Comparison of ENCODE assay signal across 12 cellular contexts in the genomic region with DNA sequence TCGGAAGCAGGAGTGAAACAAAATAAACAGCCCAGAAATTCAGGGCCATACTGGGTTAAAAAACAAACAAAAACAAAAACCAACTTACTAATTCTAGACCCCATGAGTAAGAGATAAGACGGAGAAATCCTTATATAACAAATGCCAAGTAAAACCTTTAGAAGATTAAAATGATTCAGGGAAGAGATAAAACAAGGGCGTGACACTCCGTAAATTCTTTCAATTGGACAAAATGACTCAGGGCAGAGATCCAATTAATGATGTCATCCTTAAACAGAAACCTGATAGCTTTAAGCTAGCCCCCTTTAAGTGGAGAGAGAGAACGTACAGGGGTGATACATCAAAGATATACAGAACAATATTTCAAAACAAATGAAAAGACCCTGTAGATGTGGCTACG.
A peak's percentile ranks its signal among the peaks of the same experiment; 100 is the strongest.
DNase-seq lines count a peak whose midpoint lies in the region; ATAC-seq, FAIRE-seq and TF ChIP-seq lines count a peak whose summit lies in the region.
"Had no signal": no experiment of that assay in that cellular context is flagged by ENCODE, and none has a peak within 500 bp of the region (broad histone marks: within the 10 kb centered on the region; RNA-seq: fewer than 3 reads in every experiment).

No MANE protein-coding gene starts in this region.

- no peaks in the 10 kb centered on the region for H3K27me3 ChIP-seq in mammary epithelial cell (ENCODE audit: insufficient read depth, low read length)

- no peaks in the 10 kb centered on the region for H3K27me3 Mint-ChIP-seq in MCF 10A (ENCODE audit: insufficient read depth, unreplicated experiment)
- H3K27me3 Mint-ChIP-seq: activated naive CD8-positive, alpha-beta T cell treated with anti-CD3 and anti-CD28 coated beads, Interleukin-2, amount 50 U/mL, for 24 hours had no signal

- no peaks in the 10 kb centered on the region for H3K79me2 ChIP-seq in mammary epithelial cell (ENCODE audit: insufficient read depth, low read length)

- H3K4me2 ChIP-seq in mammary epithelial cell (ENCODE audit: insufficient read depth, low read depth, low read length), result no peak overlapping the region

- H3K4me1 ChIP-seq in mammary epithelial cell (ENCODE audit: insufficient read depth, low read length), result peaks cover 10% of the 10 kb centered on the region

- no peak overlapping the region for H2AFZ ChIP-seq in mammary epithelial cell (ENCODE audit: low read depth, low read length)

- H3K4me1 Mint-ChIP-seq in MCF 10A (ENCODE audit: insufficient read depth, unreplicated experiment), result no peaks in the 10 kb centered on the region

- intact Hi-C loops in MCF 10A (cut with micrococcal nuclease) (no loop called here), mammary epithelial cell (cut with micrococcal nuclease) (no loop called here)

- in situ Hi-C loops in mammary epithelial cell (cut with MboI; ENCODE audit: low sequenced_read_pairs in 2 of 2), result no loop called here

- H3K4me3 Mint-ChIP-seq in MCF 10A (ENCODE audit: unreplicated experiment), result no peak overlapping the region
- H3K4me3 Mint-ChIP-seq: activated naive CD8-positive, alpha-beta T cell treated with anti-CD3 and anti-CD28 coated beads, Interleukin-2, amount 50 U/mL, for 24 hours; stimulated activated effector memory CD8-positive, alpha-beta T cell treated with anti-CD3 and anti-CD28 coated beads, Interleukin-12 subunit alpha, Interleukin-12 subunit beta, amount 100 ng/mL, for 72 hours had no signal

- WGBS in mammary epithelial cell (ENCODE audit: low coverage, missing lambda C conversion rate), result 91% methylated on average over 6 of the region's 6 CpGs

- TF ChIP-seq POLR2A in erythroblast (IDR thresholded peaks at IDR 0.05; ENCODE audit: low read length), result no peak

- H3K9ac ChIP-seq in mammary epithelial cell (ENCODE audit: insufficient read depth, low read length), result no peak overlapping the region

- POLR2A ChIA-PET in MCF 10A (lab: Yijun Ruan, JAX), result no interaction called here

- peaks cover 5% of the 10 kb centered on the region for H3K36me3 Mint-ChIP-seq in MCF 10A (ENCODE audit: insufficient read depth, unreplicated experiment)
- H3K36me3 Mint-ChIP-seq: stimulated activated effector memory CD8-positive, alpha-beta T cell treated with anti-CD3 and anti-CD28 coated beads, Interleukin-12 subunit alpha, Interleukin-12 subunit beta, amount 100 ng/mL, for 72 hours had no signal

- H4K20me1 ChIP-seq in mammary epithelial cell (ENCODE audit: insufficient read depth, low read length), result no peaks in the 10 kb centered on the region

- no peaks in the 10 kb centered on the region for H3K36me3 ChIP-seq in mammary epithelial cell (ENCODE audit: insufficient read depth, low read length)

- H3K9me3 Mint-ChIP-seq in MCF 10A (ENCODE audit: unreplicated experiment), result peaks cover 4% of the 10 kb centered on the region
- H3K9me3 Mint-ChIP-seq: stimulated activated effector memory CD8-positive, alpha-beta T cell treated with anti-CD3 and anti-CD28 coated beads, Interleukin-12 subunit alpha, Interleukin-12 subunit beta, amount 100 ng/mL, for 72 hours had no signal

- dilution Hi-C loops in mammary epithelial cell (cut with HindIII; ENCODE audit: low sequenced_read_pairs), result no loop called here

- no peak overlapping the region for H3K27ac Mint-ChIP-seq in MCF 10A (ENCODE audit: low read depth, unreplicated experiment)
- H3K27ac Mint-ChIP-seq: activated naive CD8-positive, alpha-beta T cell treated with anti-CD3 and anti-CD28 coated beads, Interleukin-2, amount 50 U/mL, for 24 hours; stimulated activated effector memory CD8-positive, alpha-beta T cell treated with anti-CD3 and anti-CD28 coated beads, Interleukin-12 subunit alpha, Interleukin-12 subunit beta, amount 100 ng/mL, for 72 hours had no signal

- no peaks in the 10 kb centered on the region for H3K9me3 ChIP-seq in mammary epithelial cell (replicated peaks; ENCODE audit: insufficient read depth, low read length)

- BruUV-seq in MCF 10A (replicated peaks; lab: Mats Ljungman, UMichigan) (no TSS peak), mammary epithelial cell (replicated peaks; lab: Mats Ljungman, UMichigan) (no TSS peak)

- TF ChIP-seq CTCF in MCF 10A (IDR thresholded peaks at IDR 0.05; ENCODE audit: unreplicated experiment), result no peak
- TF ChIP-seq CTCF in mammary epithelial cell (conservative IDR thresholded peaks at IDR 0.05 in 1 of 2, IDR thresholded peaks at IDR 0.05 in 1 of 2; ENCODE audit: extremely low read depth in 1 of 2, insufficient read depth in 1 of 2, low read depth in 1 of 2, low read length in 2 of 2), result no peak

- ATAC-seq in HG03135 (IDR thresholded peaks at IDR 0.05; ENCODE audit: unreplicated experiment), result no peak
- ATAC-seq: activated naive CD8-positive, alpha-beta T cell treated with anti-CD3 and anti-CD28 coated beads, Interleukin-2, amount 50 U/mL, for 24 hours; stimulated activated effector memory CD8-positive, alpha-beta T cell treated with anti-CD3 and anti-CD28 coated beads, Interleukin-12 subunit alpha, Interleukin-12 subunit beta, amount 100 ng/mL, for 72 hours had no signal

- CTCF ChIA-PET in MCF 10A (lab: Yijun Ruan, JAX), result no interaction called here
- CTCF ChIA-PET in mammary epithelial cell (lab: Charles Lee; ENCODE audit: low non-redundant PET), result no interaction called here

- H3K27ac ChIP-seq in mammary epithelial cell (ENCODE audit: insufficient read depth, low read depth, low read length), result no peak overlapping the region

- DNase-seq in MCF 10A (ENCODE audit: unreplicated experiment) (peak; percentile 2), mammary epithelial cell (no peak), NCI-H748 (lab: John Stamatoyannopoulos, UW; ENCODE audit: unreplicated experiment) (peak; percentile 89), erythroblast (lab: John Stamatoyannopoulos, UW) (peak; percentile 73 to 76), urothelium cell line (ENCODE audit: low spot score) (peak; percentile 50), RCC 7860 (ENCODE audit: low spot score) (no peak)
- DNase-seq in stimulated activated CD8-positive, alpha-beta memory T cell treated with anti-CD3 and anti-CD28 coated beads, Interleukin-4, amount 100 ng/mL, for 48 hours, result no peak
- DNase-seq: activated naive CD8-positive, alpha-beta T cell treated with anti-CD3 and anti-CD28 coated beads, Interleukin-2, amount 50 U/mL, for 24 hours; posterior cingulate gyrus had no signal

- no peak for FAIRE-seq in urothelium cell line (lab: Jason Lieb, UNC)
- FAIRE-seq in RCC 7860 (lab: Jason Lieb, UNC), result no peak

- no peak overlapping the region for H3K4me3 ChIP-seq in mammary epithelial cell (replicated peaks in 1 of 3; ENCODE audit: insufficient read depth in 1 of 3, low read depth in 2 of 3, low read length in 3 of 3)
- H3K4me3 ChIP-seq: lung had no signal

Comparison
In these comparisons a context has a peak if more than half of its experiments do, and no peak if none do; other contexts are left out.
1. DNase-seq: peak in MCF 10A (single experiment), NCI-H748 (single experiment), erythroblast (2 of 2) and urothelium cell line (single experiment); none in mammary epithelial cell (single experiment), RCC 7860 (single experiment) and stimulated activated CD8-positive, alpha-beta memory T cell treated with anti-CD3 and anti-CD28 coated beads, Interleukin-4, amount 100 ng/mL, for 48 hours (single experiment).